ENCODE assay signal across 28 cellular contexts in the genomic region with DNA sequence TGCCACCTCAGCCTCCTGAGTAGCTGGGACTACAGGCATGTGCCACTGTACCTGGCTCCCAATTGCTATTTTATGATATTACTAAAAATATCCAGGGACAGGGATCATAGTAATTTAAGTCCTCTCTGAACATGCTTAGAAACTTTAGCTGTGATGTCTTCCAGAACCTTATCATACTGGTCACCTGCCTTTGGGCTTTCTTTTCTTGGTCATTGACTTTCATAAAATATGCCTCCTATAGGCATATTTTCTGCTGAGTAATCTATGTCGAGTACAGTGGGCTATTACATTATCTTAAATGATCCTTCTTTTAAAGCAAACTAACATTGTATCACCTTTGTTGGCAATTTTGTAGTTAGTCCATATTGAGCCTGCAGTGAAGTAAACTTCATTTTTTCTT.
"Had no signal": no experiment of that assay in that cellular context is flagged by ENCODE, and none has a peak within 500 bp of the region (broad histone marks: within the 10 kb centered on the region; RNA-seq: fewer than 3 reads in every experiment).

No MANE protein-coding gene starts in this region.

- H3K4me3 ChIP-seq: adrenal gland, body of pancreas, esophagus squamous epithelium had no signal

- ATAC-seq: activated CD8-positive, alpha-beta memory T cell treated with anti-CD3 and anti-CD28 coated beads, Interleukin-2, amount 10 ng/mL, durations not matched to agents 7 days and 5 days; activated CD8-positive, alpha-beta T cell treated with anti-CD3 and anti-CD28 coated beads, Interleukin-2, amount 10 ng/mL, durations not matched to agents 7 days and 5 days; body of pancreas; effector memory CD8-positive, alpha-beta T cell had no signal

- DNase-seq: activated CD4-positive, alpha-beta memory T cell treated with anti-CD3 and anti-CD28 coated beads for 36 hours; activated CD4-positive, alpha-beta T cell treated with anti-CD3 and anti-CD28 coated beads for 36 hours; activated CD4-positive, alpha-beta T cell treated with anti-CD3 and anti-CD28 coated beads, Interleukin-2, amount 10 ng/mL, durations not matched to agents 24 days and 14 days; activated CD4-positive, CD25-positive, alpha-beta regulatory T cell; activated CD4-positive, CD25-positive, alpha-beta regulatory T cell treated with anti-CD3 and anti-CD28 coated beads, Interleukin-2, amount 50 U/mL, for 72 hours; activated CD8-positive, alpha-beta memory T cell treated with anti-CD3 and anti-CD28 coated beads, Interleukin-2, amount 10 ng/mL, durations not matched to agents 7 days and 5 days; activated CD8-positive, alpha-beta memory T cell treated with anti-CD3 and anti-CD28 coated beads, Interleukin-2, amount 50 U/mL, for 48 hours; activated CD8-positive, alpha-beta T cell treated with anti-CD3 and anti-CD28 coated beads, Interleukin-2, amount 10 ng/mL, durations not matched to agents 7 days and 5 days; activated gamma-delta T cell; activated naive CD4-positive, alpha-beta T cell; activated naive CD4-positive, alpha-beta T cell treated with anti-CD3 and anti-CD28 coated beads, Interleukin-2, amount 10 ng/mL, durations not matched to agents 7 days and 5 days; activated T-cell treated with anti-CD3 and anti-CD28 coated beads for 4 hours; activated T-cell treated with anti-CD3 and anti-CD28 coated beads, Interleukin-2, amount 50 U/mL, for 24 hours; activated T-cell treated with anti-CD3 and anti-CD28 coated beads, Interleukin-2, amount 50 U/mL, for 72 hours; adrenal gland; amygdala; aorta; body of pancreas; caudate nucleus; cortex of kidney; dermis blood vessel endothelial cell; effector CD4-positive, alpha-beta T cell; effector memory CD8-positive, alpha-beta T cell; esophagus squamous epithelium; foreskin melanocyte; head of caudate nucleus; T-helper 2 cell had no signal

- H3K27me3 ChIP-seq: adrenal gland, body of pancreas, esophagus squamous epithelium had no signal

- H3K27ac ChIP-seq: adrenal gland, body of pancreas, esophagus squamous epithelium had no signal

- H3K9me3 ChIP-seq: adrenal gland, body of pancreas, esophagus squamous epithelium had no signal

- FAIRE-seq: colon had no signal
